ENCODE assay signal across 8 cellular contexts in genomic region chr9:89410709-89411111, GRCh38.
A peak's percentile ranks its signal among the peaks of the same experiment; 100 is the strongest.
DNase-seq lines count a peak whose midpoint lies in the region; ATAC-seq and TF ChIP-seq lines count a peak whose summit lies in the region.

No MANE protein-coding gene starts in this region.

- peak; percentile 39 for ATAC-seq in GM19035 (IDR thresholded peaks at IDR 0.05; ENCODE audit: unreplicated experiment)
- peak; percentile 35 for ATAC-seq in HG03175 (IDR thresholded peaks at IDR 0.05; ENCODE audit: unreplicated experiment)
- ATAC-seq in GM19023 (IDR thresholded peaks at IDR 0.05; ENCODE audit: unreplicated experiment): no peak

- DNase-seq in activated T-cell treated with anti-CD3 and anti-CD28 coated beads for 48 hours (ENCODE audit: low read depth): peak; percentile 57
- peak; percentile 73 for DNase-seq in putamen (ENCODE audit: low spot score)
- no peak for DNase-seq in NCI-H1105 treated with DMSO at 0.1 percent for 48 hours (lab: John Stamatoyannopoulos, UW)
- DNase-seq in erythroblast (lab: John Stamatoyannopoulos, UW): no peak
- DNase-seq in GM19240 (ENCODE audit: insufficient read length, low spot score): no peak

- TF ChIP-seq POLR2A in erythroblast (IDR thresholded peaks at IDR 0.05; ENCODE audit: low read length): no peak

Comparison
In these comparisons a context has a peak if more than half of its experiments do, and no peak if none do; other contexts are left out.
1. DNase-seq: peak in activated T-cell treated with anti-CD3 and anti-CD28 coated beads for 48 hours (single experiment) and putamen (single experiment); none in NCI-H1105 treated with DMSO at 0.1 percent for 48 hours (single experiment), erythroblast (0 of 2) and GM19240 (single experiment).